1 cellular context compared by ENCODE assay signal in the genomic region with DNA sequence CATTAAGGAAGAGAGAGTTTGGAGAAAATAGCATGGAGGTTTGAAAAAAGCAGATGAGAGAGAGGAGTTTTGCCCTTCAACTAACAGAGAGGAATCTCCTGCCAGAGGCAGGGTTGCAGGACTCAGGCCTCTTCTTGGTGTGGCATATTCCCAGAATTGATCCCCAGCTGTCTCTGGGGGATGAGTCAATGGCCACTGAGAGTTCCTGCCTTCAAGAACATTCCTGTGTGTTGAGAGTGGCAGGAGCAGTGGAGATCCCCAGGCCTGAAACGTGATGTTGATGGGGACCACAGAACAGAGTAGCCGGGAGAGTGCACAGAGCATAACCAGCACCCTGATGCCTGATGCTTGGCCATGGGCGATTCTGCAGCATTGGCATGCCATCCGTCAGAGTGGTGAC.
TF ChIP-seq lines count a peak whose summit lies in the region.

No MANE protein-coding gene starts in this region.

TF ChIP-seq in WTC11, 78 proteins besides CTCF, POLR2A, EP300 and RAD21 (continued from another document):
- TF ChIP-seq, protein P1, sequence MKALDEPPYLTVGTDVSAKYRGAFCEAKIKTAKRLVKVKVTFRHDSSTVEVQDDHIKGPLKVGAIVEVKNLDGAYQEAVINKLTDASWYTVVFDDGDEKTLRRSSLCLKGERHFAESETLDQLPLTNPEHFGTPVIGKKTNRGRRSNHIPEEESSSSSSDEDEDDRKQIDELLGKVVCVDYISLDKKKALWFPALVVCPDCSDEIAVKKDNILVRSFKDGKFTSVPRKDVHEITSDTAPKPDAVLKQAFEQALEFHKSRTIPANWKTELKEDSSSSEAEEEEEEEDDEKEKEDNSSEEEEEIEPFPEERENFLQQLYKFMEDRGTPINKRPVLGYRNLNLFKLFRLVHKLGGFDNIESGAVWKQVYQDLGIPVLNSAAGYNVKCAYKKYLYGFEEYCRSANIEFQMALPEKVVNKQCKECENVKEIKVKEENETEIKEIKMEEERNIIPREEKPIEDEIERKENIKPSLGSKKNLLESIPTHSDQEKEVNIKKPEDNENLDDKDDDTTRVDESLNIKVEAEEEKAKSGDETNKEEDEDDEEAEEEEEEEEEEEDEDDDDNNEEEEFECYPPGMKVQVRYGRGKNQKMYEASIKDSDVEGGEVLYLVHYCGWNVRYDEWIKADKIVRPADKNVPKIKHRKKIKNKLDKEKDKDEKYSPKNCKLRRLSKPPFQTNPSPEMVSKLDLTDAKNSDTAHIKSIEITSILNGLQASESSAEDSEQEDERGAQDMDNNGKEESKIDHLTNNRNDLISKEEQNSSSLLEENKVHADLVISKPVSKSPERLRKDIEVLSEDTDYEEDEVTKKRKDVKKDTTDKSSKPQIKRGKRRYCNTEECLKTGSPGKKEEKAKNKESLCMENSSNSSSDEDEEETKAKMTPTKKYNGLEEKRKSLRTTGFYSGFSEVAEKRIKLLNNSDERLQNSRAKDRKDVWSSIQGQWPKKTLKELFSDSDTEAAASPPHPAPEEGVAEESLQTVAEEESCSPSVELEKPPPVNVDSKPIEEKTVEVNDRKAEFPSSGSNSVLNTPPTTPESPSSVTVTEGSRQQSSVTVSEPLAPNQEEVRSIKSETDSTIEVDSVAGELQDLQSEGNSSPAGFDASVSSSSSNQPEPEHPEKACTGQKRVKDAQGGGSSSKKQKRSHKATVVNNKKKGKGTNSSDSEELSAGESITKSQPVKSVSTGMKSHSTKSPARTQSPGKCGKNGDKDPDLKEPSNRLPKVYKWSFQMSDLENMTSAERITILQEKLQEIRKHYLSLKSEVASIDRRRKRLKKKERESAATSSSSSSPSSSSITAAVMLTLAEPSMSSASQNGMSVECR (CRISPR knock-in tag; IDR thresholded peaks at IDR 0.05; ENCODE audit: borderline replicate concordance): no peak
- TF ChIP-seq TCF7 (CRISPR knock-in tag; IDR thresholded peaks at IDR 0.05; ENCODE audit: low read depth) (no peak), TEAD1 (CRISPR knock-in tag; IDR thresholded peaks at IDR 0.05) (no peak), ZNF423 (CRISPR knock-in tag; IDR thresholded peaks at IDR 0.05) (no peak), ESRRA (CRISPR knock-in tag; IDR thresholded peaks at IDR 0.05; ENCODE audit: borderline replicate concordance) (no peak), NFE2L1 (CRISPR knock-in tag; IDR thresholded peaks at IDR 0.05) (no peak), ZNF232 (CRISPR knock-in tag; IDR thresholded peaks at IDR 0.05) (no peak), KAT7 (CRISPR knock-in tag; IDR thresholded peaks at IDR 0.05; ENCODE audit: borderline replicate concordance) (no peak)
- TF ChIP-seq, protein P2, sequence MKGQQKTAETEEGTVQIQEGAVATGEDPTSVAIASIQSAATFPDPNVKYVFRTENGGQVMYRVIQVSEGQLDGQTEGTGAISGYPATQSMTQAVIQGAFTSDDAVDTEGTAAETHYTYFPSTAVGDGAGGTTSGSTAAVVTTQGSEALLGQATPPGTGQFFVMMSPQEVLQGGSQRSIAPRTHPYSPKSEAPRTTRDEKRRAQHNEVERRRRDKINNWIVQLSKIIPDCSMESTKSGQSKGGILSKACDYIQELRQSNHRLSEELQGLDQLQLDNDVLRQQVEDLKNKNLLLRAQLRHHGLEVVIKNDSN (CRISPR knock-in tag; IDR thresholded peaks at IDR 0.05): no peak
- TF ChIP-seq, protein P3, sequence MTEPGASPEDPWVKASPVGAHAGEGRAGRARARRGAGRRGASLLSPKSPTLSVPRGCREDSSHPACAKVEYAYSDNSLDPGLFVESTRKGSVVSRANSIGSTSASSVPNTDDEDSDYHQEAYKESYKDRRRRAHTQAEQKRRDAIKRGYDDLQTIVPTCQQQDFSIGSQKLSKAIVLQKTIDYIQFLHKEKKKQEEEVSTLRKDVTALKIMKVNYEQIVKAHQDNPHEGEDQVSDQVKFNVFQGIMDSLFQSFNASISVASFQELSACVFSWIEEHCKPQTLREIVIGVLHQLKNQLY (CRISPR knock-in tag; IDR thresholded peaks at IDR 0.05): no peak
- TF ChIP-seq, protein P4, sequence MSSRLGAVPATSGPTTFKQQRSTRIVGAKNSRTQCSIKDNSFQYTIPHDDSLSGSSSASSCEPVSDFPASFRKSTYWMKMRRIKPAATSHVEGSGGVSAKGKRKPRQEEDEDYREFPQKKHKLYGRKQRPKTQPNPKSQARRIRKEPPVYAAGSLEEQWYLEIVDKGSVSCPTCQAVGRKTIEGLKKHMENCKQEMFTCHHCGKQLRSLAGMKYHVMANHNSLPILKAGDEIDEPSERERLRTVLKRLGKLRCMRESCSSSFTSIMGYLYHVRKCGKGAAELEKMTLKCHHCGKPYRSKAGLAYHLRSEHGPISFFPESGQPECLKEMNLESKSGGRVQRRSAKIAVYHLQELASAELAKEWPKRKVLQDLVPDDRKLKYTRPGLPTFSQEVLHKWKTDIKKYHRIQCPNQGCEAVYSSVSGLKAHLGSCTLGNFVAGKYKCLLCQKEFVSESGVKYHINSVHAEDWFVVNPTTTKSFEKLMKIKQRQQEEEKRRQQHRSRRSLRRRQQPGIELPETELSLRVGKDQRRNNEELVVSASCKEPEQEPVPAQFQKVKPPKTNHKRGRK (CRISPR knock-in tag; IDR thresholded peaks at IDR 0.05; ENCODE audit: borderline replicate concordance): no peak
- TF ChIP-seq, protein P5, sequence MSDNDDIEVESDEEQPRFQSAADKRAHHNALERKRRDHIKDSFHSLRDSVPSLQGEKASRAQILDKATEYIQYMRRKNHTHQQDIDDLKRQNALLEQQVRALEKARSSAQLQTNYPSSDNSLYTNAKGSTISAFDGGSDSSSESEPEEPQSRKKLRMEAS (CRISPR knock-in tag; IDR thresholded peaks at IDR 0.05): no peak
- TF ChIP-seq, protein P6, sequence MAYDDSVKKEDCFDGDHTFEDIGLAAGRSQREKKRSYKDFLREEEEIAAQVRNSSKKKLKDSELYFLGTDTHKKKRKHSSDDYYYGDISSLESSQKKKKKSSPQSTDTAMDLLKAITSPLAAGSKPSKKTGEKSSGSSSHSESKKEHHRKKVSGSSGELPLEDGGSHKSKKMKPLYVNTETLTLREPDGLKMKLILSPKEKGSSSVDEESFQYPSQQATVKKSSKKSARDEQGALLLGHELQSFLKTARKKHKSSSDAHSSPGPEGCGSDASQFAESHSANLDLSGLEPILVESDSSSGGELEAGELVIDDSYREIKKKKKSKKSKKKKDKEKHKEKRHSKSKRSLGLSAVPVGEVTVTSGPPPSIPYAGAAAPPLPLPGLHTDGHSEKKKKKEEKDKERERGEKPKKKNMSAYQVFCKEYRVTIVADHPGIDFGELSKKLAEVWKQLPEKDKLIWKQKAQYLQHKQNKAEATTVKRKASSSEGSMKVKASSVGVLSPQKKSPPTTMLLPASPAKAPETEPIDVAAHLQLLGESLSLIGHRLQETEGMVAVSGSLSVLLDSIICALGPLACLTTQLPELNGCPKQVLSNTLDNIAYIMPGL (CRISPR knock-in tag; IDR thresholded peaks at IDR 0.05): no peak
- TF ChIP-seq, protein P7, sequence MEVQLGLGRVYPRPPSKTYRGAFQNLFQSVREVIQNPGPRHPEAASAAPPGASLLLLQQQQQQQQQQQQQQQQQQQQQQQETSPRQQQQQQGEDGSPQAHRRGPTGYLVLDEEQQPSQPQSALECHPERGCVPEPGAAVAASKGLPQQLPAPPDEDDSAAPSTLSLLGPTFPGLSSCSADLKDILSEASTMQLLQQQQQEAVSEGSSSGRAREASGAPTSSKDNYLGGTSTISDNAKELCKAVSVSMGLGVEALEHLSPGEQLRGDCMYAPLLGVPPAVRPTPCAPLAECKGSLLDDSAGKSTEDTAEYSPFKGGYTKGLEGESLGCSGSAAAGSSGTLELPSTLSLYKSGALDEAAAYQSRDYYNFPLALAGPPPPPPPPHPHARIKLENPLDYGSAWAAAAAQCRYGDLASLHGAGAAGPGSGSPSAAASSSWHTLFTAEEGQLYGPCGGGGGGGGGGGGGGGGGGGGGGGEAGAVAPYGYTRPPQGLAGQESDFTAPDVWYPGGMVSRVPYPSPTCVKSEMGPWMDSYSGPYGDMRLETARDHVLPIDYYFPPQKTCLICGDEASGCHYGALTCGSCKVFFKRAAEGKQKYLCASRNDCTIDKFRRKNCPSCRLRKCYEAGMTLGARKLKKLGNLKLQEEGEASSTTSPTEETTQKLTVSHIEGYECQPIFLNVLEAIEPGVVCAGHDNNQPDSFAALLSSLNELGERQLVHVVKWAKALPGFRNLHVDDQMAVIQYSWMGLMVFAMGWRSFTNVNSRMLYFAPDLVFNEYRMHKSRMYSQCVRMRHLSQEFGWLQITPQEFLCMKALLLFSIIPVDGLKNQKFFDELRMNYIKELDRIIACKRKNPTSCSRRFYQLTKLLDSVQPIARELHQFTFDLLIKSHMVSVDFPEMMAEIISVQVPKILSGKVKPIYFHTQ (CRISPR knock-in tag; IDR thresholded peaks at IDR 0.05): no peak
- TF ChIP-seq, protein P8, sequence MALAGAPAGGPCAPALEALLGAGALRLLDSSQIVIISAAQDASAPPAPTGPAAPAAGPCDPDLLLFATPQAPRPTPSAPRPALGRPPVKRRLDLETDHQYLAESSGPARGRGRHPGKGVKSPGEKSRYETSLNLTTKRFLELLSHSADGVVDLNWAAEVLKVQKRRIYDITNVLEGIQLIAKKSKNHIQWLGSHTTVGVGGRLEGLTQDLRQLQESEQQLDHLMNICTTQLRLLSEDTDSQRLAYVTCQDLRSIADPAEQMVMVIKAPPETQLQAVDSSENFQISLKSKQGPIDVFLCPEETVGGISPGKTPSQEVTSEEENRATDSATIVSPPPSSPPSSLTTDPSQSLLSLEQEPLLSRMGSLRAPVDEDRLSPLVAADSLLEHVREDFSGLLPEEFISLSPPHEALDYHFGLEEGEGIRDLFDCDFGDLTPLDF (CRISPR knock-in tag; IDR thresholded peaks at IDR 0.05): no peak
TF ChIP-seq in WTC11: peak in this region for 0.
